Comparison of ENCODE assay signal across 9 cellular contexts in the genomic region with DNA sequence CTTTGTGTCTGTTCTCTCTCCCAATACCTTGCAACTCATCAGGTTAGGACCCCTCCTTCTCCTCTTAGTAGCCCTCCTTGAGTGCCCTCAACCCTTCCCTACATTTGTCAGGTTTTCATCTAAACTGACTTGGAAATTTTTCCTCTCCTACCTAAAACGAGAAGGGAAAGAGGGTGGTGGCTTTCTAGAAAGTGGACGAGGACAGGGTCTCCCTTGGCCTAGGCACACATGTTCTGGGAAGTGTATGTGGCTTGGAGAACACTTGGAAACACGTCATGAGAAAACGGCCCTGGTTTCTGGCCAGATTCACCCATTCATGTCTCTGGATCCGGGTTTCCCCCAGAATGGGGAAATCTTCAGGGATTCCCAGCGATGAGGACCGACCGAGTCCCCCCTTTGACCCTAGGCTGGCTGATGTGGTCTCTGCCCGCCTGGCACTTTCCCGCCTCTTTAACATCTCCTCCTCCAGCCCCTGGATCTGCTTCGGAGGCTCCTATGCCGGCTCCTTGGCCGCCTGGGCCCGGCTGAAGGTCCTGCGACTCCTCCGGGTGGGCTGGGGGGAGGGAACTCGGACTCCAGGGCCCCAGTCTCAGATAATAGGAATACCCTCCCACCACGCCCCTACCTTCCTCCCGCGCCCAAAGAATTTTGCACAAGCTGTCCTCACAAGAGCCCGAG. TPM values are rescaled to one million over a fixed set of nuclear protein-coding genes. Genes with fewer than 3 reads are reported as not detected.
A peak's percentile ranks its signal among the peaks of the same experiment; 100 is the strongest.
DNase-seq lines count a peak whose midpoint lies in the region; ATAC-seq lines count a peak whose summit lies in the region.
"Had no signal": no experiment of that assay in that cellular context is flagged by ENCODE, and none has a peak within 500 bp of the region (broad histone marks: within the 10 kb centered on the region; RNA-seq: fewer than 3 reads in every experiment).

No MANE protein-coding gene starts in this region.

- no peak overlapping the region for H3K27ac ChIP-seq in CD4-positive, alpha-beta memory T cell (ENCODE audit: low read depth, low read length)

- H3K27ac Mint-ChIP-seq in CD4-positive, alpha-beta memory T cell: peak overlapping the region in 4 of 7 donors; percentile 54 to 87 (median 75)
- peak overlapping the region; percentile 66 to 70 for H3K27ac Mint-ChIP-seq in effector memory CD8-positive, alpha-beta T cell

- H3K4me3 Mint-ChIP-seq in CD4-positive, alpha-beta memory T cell: peak overlapping the region; percentile 83 to 94 (median 90)
- H3K4me3 Mint-ChIP-seq in effector memory CD8-positive, alpha-beta T cell: peak overlapping the region; percentile 87 to 90

- H3K4me1 Mint-ChIP-seq in CD4-positive, alpha-beta memory T cell: peaks cover 4 to 16% (median 7%) of the 10 kb centered on the region in 4 donors
- H3K4me1 Mint-ChIP-seq in effector memory CD8-positive, alpha-beta T cell (ENCODE audit: low read depth in 2 of 2): peaks cover 3 to 4% of the 10 kb centered on the region in 2 donors

- no peaks in the 10 kb centered on the region for H3K27me3 ChIP-seq in CD4-positive, alpha-beta memory T cell (ENCODE audit: insufficient read depth, low read length)
- H3K27me3 ChIP-seq in neuron (ENCODE audit: insufficient read depth, low read length): peaks cover 61% of the 10 kb centered on the region

- peaks cover 10 to 32% of the 10 kb centered on the region in 2 donors for H3K27me3 Mint-ChIP-seq in CD4-positive, alpha-beta memory T cell
- peaks cover 24 to 29% of the 10 kb centered on the region in 2 donors for H3K27me3 Mint-ChIP-seq in effector memory CD8-positive, alpha-beta T cell

- no peaks in the 10 kb centered on the region for H3K9me3 ChIP-seq in CD4-positive, alpha-beta memory T cell (ENCODE audit: control insufficient read depth in 1 of 2, low read length in 2 of 2)
- no peaks in the 10 kb centered on the region for H3K9me3 ChIP-seq in neuron (ENCODE audit: low read length)

- CTCF ChIA-PET in CD4-positive, alpha-beta memory T cell (lab: Charles Lee; ENCODE audit: partially characterized antibody): no interaction called here

- no peaks in the 10 kb centered on the region for H3K9me3 Mint-ChIP-seq in CD4-positive, alpha-beta memory T cell
- H3K9me3 Mint-ChIP-seq in effector memory CD8-positive, alpha-beta T cell: no peaks in the 10 kb centered on the region

- intact Hi-C loops in CD4-positive, alpha-beta memory T cell (cut with micrococcal nuclease): no loop called here

- POLR2A ChIA-PET in CD4-positive, alpha-beta memory T cell (lab: Charles Lee; ENCODE audit: partially characterized antibody): no interaction called here

- ATAC-seq in effector memory CD8-positive, alpha-beta T cell (replicated peaks): no peak
- ATAC-seq in HG03442 (IDR thresholded peaks at IDR 0.05; ENCODE audit: unreplicated experiment) (no peak), GM19328 (IDR thresholded peaks at IDR 0.05; ENCODE audit: unreplicated experiment) (no peak)

- DNase-seq in CD4-positive, alpha-beta memory T cell: no peak
- peak; percentile 37 for DNase-seq in NCI-H1105 treated with DMSO at 0.1 percent for 48 hours (lab: John Stamatoyannopoulos, UW)
- no peak for DNase-seq in effector memory CD8-positive, alpha-beta T cell
- no peak for DNase-seq in SIG-M5 (lab: John Stamatoyannopoulos, UW)
- no peak for DNase-seq in activated gamma-delta T cell (lab: John Stamatoyannopoulos, UW)

- H2AFZ ChIP-seq in neuron (ENCODE audit: low read depth, low read length): peak overlapping the region; percentile 92

- no peaks in the 10 kb centered on the region for H3K36me3 Mint-ChIP-seq in CD4-positive, alpha-beta memory T cell
- no peaks in the 10 kb centered on the region for H3K36me3 Mint-ChIP-seq in effector memory CD8-positive, alpha-beta T cell (ENCODE audit: insufficient read depth)

- peaks cover 14% of the 10 kb centered on the region for H3K4me1 ChIP-seq in CD4-positive, alpha-beta memory T cell (ENCODE audit: insufficient read depth, low read length)
- H3K4me1 ChIP-seq in neuron (ENCODE audit: insufficient read depth, low read length): peaks cover 7% of the 10 kb centered on the region

- peak overlapping the region; percentile 64 to 70 for H3K4me3 ChIP-seq in CD4-positive, alpha-beta memory T cell (ENCODE audit: low read length in 2 of 2)
- peak overlapping the region; percentile 56 for H3K4me3 ChIP-seq in neuron (ENCODE audit: low read length)

- H3K36me3 ChIP-seq in CD4-positive, alpha-beta memory T cell (ENCODE audit: insufficient read depth, low read length): no peaks in the 10 kb centered on the region
- H3K36me3 ChIP-seq in neuron (ENCODE audit: insufficient read depth, low read length): no peaks in the 10 kb centered on the region

RNA-seq across cellular contexts. Expression of a gene that starts 2.9 kb away (rescaled TPM):
- 1 to 10 TPM; 1.9 to 2.5 TPM for total RNA-seq in CD4-positive, alpha-beta memory T cell
- 1 to 10 TPM; 1.5 to 3.3 TPM for polyA plus RNA-seq in CD4-positive, alpha-beta memory T cell
- total RNA-seq: lung microvascular endothelial cell had no signal
